Comparison of ENCODE assay signal across 15 cellular contexts in the genomic region with DNA sequence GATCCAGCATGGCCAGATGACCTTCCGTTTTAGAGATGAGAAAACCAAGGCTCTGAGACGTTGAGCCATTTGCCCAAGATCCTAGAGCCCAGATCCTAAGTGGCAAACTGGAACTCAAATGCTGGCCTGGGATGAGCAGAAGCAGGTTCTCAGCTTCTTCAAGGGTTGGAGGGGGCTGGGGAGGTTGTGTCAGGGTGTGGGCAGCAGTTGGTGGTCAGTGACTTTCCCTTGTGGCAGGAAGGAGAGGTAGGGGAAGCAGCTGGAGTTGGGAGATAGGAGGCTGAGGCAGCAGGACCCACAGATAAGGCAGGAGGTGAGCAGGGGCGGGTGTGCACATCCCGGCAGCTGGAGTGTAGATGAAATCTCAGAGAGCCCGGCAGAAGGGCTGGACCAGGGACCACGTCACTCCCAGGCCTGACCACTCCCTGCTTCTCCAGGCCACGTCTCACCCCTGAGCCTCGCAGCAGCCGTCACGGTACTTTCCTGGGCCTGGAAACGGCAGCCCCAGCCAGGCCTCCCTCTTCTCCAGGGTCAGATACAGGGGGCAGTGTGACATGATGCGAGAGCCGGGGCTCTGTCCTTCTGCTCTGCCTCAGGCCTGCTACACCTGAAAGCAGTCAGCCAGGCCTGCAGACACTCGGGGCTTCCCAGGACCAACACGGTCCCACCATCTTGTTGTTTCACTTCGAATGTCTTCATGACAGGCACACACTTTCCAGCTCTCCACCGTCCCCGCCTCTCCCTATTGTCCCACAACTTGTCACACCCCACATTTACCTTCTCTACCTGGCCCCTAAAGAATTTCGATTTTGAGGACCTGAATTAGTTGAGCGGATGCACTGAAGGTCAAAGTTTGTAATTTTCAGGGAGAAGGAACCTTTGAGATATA. TPM values are rescaled to one million over a fixed set of nuclear protein-coding genes. Genes with fewer than 3 reads are reported as not detected.
DNase-seq lines count a peak whose midpoint lies in the region; ATAC-seq and TF ChIP-seq lines count a peak whose summit lies in the region.
"Had no signal": no experiment of that assay in that cellular context is flagged by ENCODE, and none has a peak within 500 bp of the region (broad histone marks: within the 10 kb centered on the region; RNA-seq: fewer than 3 reads in every experiment).

No MANE protein-coding gene starts in this region.

- H2BK5ac ChIP-seq in mesenchymal stem cell (ENCODE audit: low read depth, low read length, poor library complexity, severe bottlenecking) = no peak overlapping the region

- POLR2A ChIA-PET in HEK293T (lab: Yijun Ruan, JAX) = no interaction called here

- TF ChIP-seq CTCF in HFFc6 (IDR thresholded peaks at IDR 0.05) = no peak

- H2BK120ac ChIP-seq in mesenchymal stem cell (ENCODE audit: low read depth, low read length) = no peak overlapping the region

- H3K14ac ChIP-seq in mesenchymal stem cell (ENCODE audit: low read length in 2 of 2) = no peak overlapping the region

- ATAC-seq in GM21619 (IDR thresholded peaks at IDR 0.05; ENCODE audit: unreplicated experiment) = no peak
- ATAC-seq in activated T-cell treated with anti-CD3 and anti-CD28 coated beads, Interleukin-2, amount 50 U/mL, for 72 hours (replicated peaks in 1 of 2) = no peak
- ATAC-seq: body of pancreas had no signal

- H2AFZ ChIP-seq in mesenchymal stem cell (ENCODE audit: low read depth, low read length) = no peak overlapping the region

- H3K18ac ChIP-seq in mesenchymal stem cell (ENCODE audit: low read depth in 1 of 2, low read length in 2 of 2) = peak overlapping the region in 1 of 2 experiments; percentile 11

- no peaks in the 10 kb centered on the region for H3K27me3 Mint-ChIP-seq in activated T-cell treated with anti-CD3 and anti-CD28 coated beads, Interleukin-2, amount 50 U/mL, for 72 hours (ENCODE audit: low read depth)
- peaks cover 20% of the 10 kb centered on the region for H3K27me3 Mint-ChIP-seq in HFFc6 (ENCODE audit: insufficient read depth)

- H4K8ac ChIP-seq in mesenchymal stem cell (ENCODE audit: low read length) = peak overlapping the region; percentile 57

- no peak overlapping the region for H3K23ac ChIP-seq in mesenchymal stem cell (ENCODE audit: low read length in 2 of 2)

- no peak overlapping the region for H2AK5ac ChIP-seq in mesenchymal stem cell (ENCODE audit: low read length, severe bottlenecking)

- 0 out of 22 replicates have a peak, but pooled peaks cover 0 to 4% (median 0%) of the 10 kb centered on the region in 11 experiments for H4K20me1 ChIP-seq in BLaER1 treated with 17β-estradiol and CSF1 and Interleukin-3, amounts not matched to agents 10 nM and 100 nM

- H3K4me3 Mint-ChIP-seq in activated T-cell treated with anti-CD3 and anti-CD28 coated beads, Interleukin-2, amount 50 U/mL, for 72 hours = no peak overlapping the region
- H3K4me3 Mint-ChIP-seq in HFFc6 = no peak overlapping the region
- H3K4me3 Mint-ChIP-seq: immature natural killer cell had no signal

- no peaks in the 10 kb centered on the region for H3K36me3 Mint-ChIP-seq in activated T-cell treated with anti-CD3 and anti-CD28 coated beads, Interleukin-2, amount 50 U/mL, for 72 hours (ENCODE audit: insufficient read depth in 2 of 2)
- no peaks in the 10 kb centered on the region for H3K36me3 Mint-ChIP-seq in HFFc6 (ENCODE audit: low read depth)
- H3K36me3 Mint-ChIP-seq: immature natural killer cell had no signal

- H3K4ac ChIP-seq in mesenchymal stem cell (ENCODE audit: low read depth in 1 of 2, low read length in 2 of 2) = no peak overlapping the region

- peak overlapping the region; percentile 22 to 68 (median 48); a peak in 21 of 22 replicates for H3K4me2 ChIP-seq in BLaER1 treated with 17β-estradiol and CSF1 and Interleukin-3, amounts not matched to agents 10 nM and 100 nM
- H3K4me2 ChIP-seq in mesenchymal stem cell (ENCODE audit: low read length, poor library complexity, severe bottlenecking) = no peak overlapping the region

- TF ChIP-seq POLR2A in GM18526 (IDR thresholded peaks at IDR 0.05; ENCODE audit: extremely low read depth, insufficient read length) = peak; percentile 18

- CTCF ChIA-PET in HEK293T (lab: Yijun Ruan, JAX) = interaction anchor here (0.9 to 1.8 kb wide), 2 partner anchors 9 to 14 kb away, joined by 4 to 6 read pairs; no protein-coding TSS in a partner anchor

- H3K4me1 ChIP-seq in BLaER1 treated with 17β-estradiol and CSF1 and Interleukin-3, amounts not matched to agents 10 nM and 100 nM = peaks cover 21 to 42% (median 27%) of the 10 kb centered on the region in 10 experiments
- peaks cover under 1% of the 10 kb centered on the region for H3K4me1 ChIP-seq in mesenchymal stem cell (ENCODE audit: control insufficient read depth, insufficient read depth, low read depth, low read length)
- H3K4me1 ChIP-seq: body of pancreas had no signal

- H3K27me3 ChIP-seq in BLaER1 treated with 17β-estradiol and CSF1 and Interleukin-3, amounts not matched to agents 10 nM and 100 nM = no peaks in the 10 kb centered on the region
- H3K27me3 ChIP-seq in mesenchymal stem cell (ENCODE audit: control insufficient read depth in 1 of 2, insufficient read depth in 1 of 2, low read length in 2 of 2) = peaks cover 0 to 24% of the 10 kb centered on the region in 2 experiments
- H3K27me3 ChIP-seq: body of pancreas had no signal

- H3K36me3 ChIP-seq in BLaER1 treated with 17β-estradiol and CSF1 and Interleukin-3, amounts not matched to agents 10 nM and 100 nM = no peaks in the 10 kb centered on the region
- H3K36me3 ChIP-seq in mesenchymal stem cell (ENCODE audit: control insufficient read depth in 1 of 2, insufficient read depth in 2 of 2, low read depth in 1 of 2, low read length in 2 of 2) = no peaks in the 10 kb centered on the region

- peak; percentile 74 for DNase-seq in amniotic epithelial cell (ENCODE audit: low read depth)
- no peak for DNase-seq in mesenchymal stem cell
- no peak for DNase-seq in HEK293T (ENCODE audit: extremely low spot score)
- no peak for DNase-seq in activated T-cell treated with anti-CD3 and anti-CD28 coated beads, Interleukin-2, amount 50 U/mL, for 72 hours
- no peak for DNase-seq in HFFc6
- DNase-seq: activated CD4-positive, alpha-beta T cell treated with anti-CD3 and anti-CD28 coated beads for 4 hours; body of pancreas; C1 segment of cervical spinal cord; immature natural killer cell; NCI-H1048; stimulated activated CD4-positive, alpha-beta T cell treated with anti-CD3 and anti-CD28 coated beads, Interleukin-1b, Interleukin-23, amount 100 ng/mL, for 48 hours had no signal

- peak overlapping the region in 2 of 11 experiments; percentile 23 to 29; a peak in 5 of 22 replicates for H3K27ac ChIP-seq in BLaER1 treated with 17β-estradiol and CSF1 and Interleukin-3, amounts not matched to agents 10 nM and 100 nM
- no peak overlapping the region for H3K27ac ChIP-seq in mesenchymal stem cell (ENCODE audit: low read length, poor library complexity, severe bottlenecking)
- H3K27ac ChIP-seq: body of pancreas had no signal

- no peak overlapping the region for H2BK12ac ChIP-seq in mesenchymal stem cell (ENCODE audit: low read length in 2 of 2)

- H2BK15ac ChIP-seq in mesenchymal stem cell (ENCODE audit: low read depth, poor library complexity, severe bottlenecking) = no peak overlapping the region

- no peak overlapping the region for H3K4me3 ChIP-seq in BLaER1 treated with 17β-estradiol and CSF1 and Interleukin-3, amounts not matched to agents 10 nM and 100 nM
- H3K4me3 ChIP-seq in mesenchymal stem cell (ENCODE audit: insufficient read depth in 1 of 2, low read depth in 1 of 2, low read length in 2 of 2) = no peak overlapping the region
- H3K4me3 ChIP-seq: body of pancreas had no signal

- 81% methylated on average over 16 of the region's 20 CpGs for WGBS in mesenchymal stem cell

- H3K79me1 ChIP-seq in mesenchymal stem cell (replicated peaks; ENCODE audit: low read length, poor library complexity, severe bottlenecking) = no peaks in the 10 kb centered on the region

- H3K9me3 ChIP-seq in BLaER1 treated with 17β-estradiol and CSF1 and Interleukin-3, amounts not matched to agents 10 nM and 100 nM (replicated peaks in 1 of 11) = no peaks in the 10 kb centered on the region
- no peaks in the 10 kb centered on the region for H3K9me3 ChIP-seq in mesenchymal stem cell (ENCODE audit: control insufficient read depth, low read length)
- H3K9me3 ChIP-seq: body of pancreas had no signal

- H4K91ac ChIP-seq in mesenchymal stem cell (ENCODE audit: low read length) = no peak overlapping the region

- peaks cover 51% of the 10 kb centered on the region for H3K4me1 Mint-ChIP-seq in activated T-cell treated with anti-CD3 and anti-CD28 coated beads, Interleukin-2, amount 50 U/mL, for 72 hours (ENCODE audit: low read depth)
- peaks cover under 1% of the 10 kb centered on the region; the same call in 1 of the 2 replicates for H3K4me1 Mint-ChIP-seq in HFFc6 (ENCODE audit: low read depth)

- no peaks in the 10 kb centered on the region for H3K9me3 Mint-ChIP-seq in activated T-cell treated with anti-CD3 and anti-CD28 coated beads, Interleukin-2, amount 50 U/mL, for 72 hours
- no peaks in the 10 kb centered on the region for H3K9me3 Mint-ChIP-seq in HFFc6
- H3K9me3 Mint-ChIP-seq: immature natural killer cell had no signal

- H3K9ac ChIP-seq in BLaER1 treated with 17β-estradiol and CSF1 and Interleukin-3, amounts not matched to agents 10 nM and 100 nM = peak overlapping the region in 4 of 11 experiments; percentile 8 to 45 (median 36); a peak in 5 of 22 replicates
- H3K9ac ChIP-seq in mesenchymal stem cell (ENCODE audit: low read length) = peak overlapping the region; percentile 41

- H3K27ac Mint-ChIP-seq in activated T-cell treated with anti-CD3 and anti-CD28 coated beads, Interleukin-2, amount 50 U/mL, for 72 hours = no peak overlapping the region
- no peak overlapping the region for H3K27ac Mint-ChIP-seq in HFFc6
- H3K27ac Mint-ChIP-seq: immature natural killer cell had no signal

TF ChIP-seq in HEK293T, 16 proteins besides CTCF, POLR2A, EP300 and RAD21 (continues in another document):
- no peak for TF ChIP-seq BHLHE40 (IDR thresholded peaks at IDR 0.05; ENCODE audit: borderline replicate concordance)
- TF ChIP-seq ZNF384 (IDR thresholded peaks at IDR 0.05) = no peak
- no peak for TF ChIP-seq TARDBP (IDR thresholded peaks at IDR 0.05)
- TF ChIP-seq HDGF (IDR thresholded peaks at IDR 0.05; ENCODE audit: borderline replicate concordance) = no peak
- TF ChIP-seq ARNT (IDR thresholded peaks at IDR 0.05) = no peak
- TF ChIP-seq LEF1 (IDR thresholded peaks at IDR 0.05; ENCODE audit: borderline replicate concordance) = no peak
- no peak for TF ChIP-seq L3MBTL2 (conservative IDR thresholded peaks at IDR 0.05)
- TF ChIP-seq FOXM1 (IDR thresholded peaks at IDR 0.05; ENCODE audit: borderline replicate concordance) = no peak

RNA-seq across cellular contexts. Expression of a gene that starts 11.5 kb away (rescaled TPM):
- polyA plus RNA-seq in mesenchymal stem cell (2013, experiment 1 of 2) = 0.97 TPM
- polyA plus RNA-seq in mesenchymal stem cell (2013, experiment 2 of 2) = 0.95 TPM
- total RNA-seq in activated T-cell treated with anti-CD3 and anti-CD28 coated beads, Interleukin-2, amount 50 U/mL, for 72 hours = 100 to 1,000 TPM; 220 to 281 TPM
- under 1 TPM; 0.38 to 0.81 (median 0.63) TPM for total RNA-seq in HFFc6 (2021; fragmentation: NEBNext Ultra II Directional; extraction: Animal tissue kit (Norgen Biotek cat#: 25700))

RNA-seq across cellular contexts. Expression of a gene that starts 45.7 kb away (rescaled TPM):
- 0.03 TPM for polyA plus RNA-seq in mesenchymal stem cell (2013, experiment 1 of 2)
- 0.04 TPM for polyA plus RNA-seq in mesenchymal stem cell (2013, experiment 2 of 2)
- total RNA-seq in activated T-cell treated with anti-CD3 and anti-CD28 coated beads, Interleukin-2, amount 50 U/mL, for 72 hours = 1 to 10 TPM; 1.0 to 1.2 TPM
- total RNA-seq in HFFc6 (2021; fragmentation: NEBNext Ultra II Directional; extraction: Animal tissue kit (Norgen Biotek cat#: 25700)) = under 1 TPM in 1 of 6 experiments, not detected in 5; 0.06 TPM
- total RNA-seq: pulmonary artery endothelial cell had no signal
- polyA plus RNA-seq: immature natural killer cell had no signal

Comparison
In these comparisons a context has a peak if more than half of its experiments do, and no peak if none do; other contexts are left out.
1. RNA of a gene that starts 11.5 kb away (total RNA-seq): 220 to 281 TPM in activated T-cell treated with anti-CD3 and anti-CD28 coated beads, Interleukin-2, amount 50 U/mL, for 72 hours; 0.38 to 0.81 TPM in HFFc6; every median in the first group is over 100 times any median in the second.